ENCODE assay signal across 15 cellular contexts in genomic region chr21:39434950-39435349, GRCh38. TPM values are rescaled to one million over a fixed set of nuclear protein-coding genes. Genes with fewer than 3 reads are reported as not detected.
DNase-seq lines count a peak whose midpoint lies in the region; ATAC-seq and TF ChIP-seq lines count a peak whose summit lies in the region.
"Had no signal": no experiment of that assay in that cellular context is flagged by ENCODE, and none has a peak within 500 bp of the region (broad histone marks: within the 10 kb centered on the region; RNA-seq: fewer than 3 reads in every experiment).

No MANE protein-coding gene starts in this region.

- H3K27me3 Mint-ChIP-seq in T-helper 2 cell treated with Interferon-gamma antibody and Interleukin-4, amounts not matched to agents 5 μg/mL and 100 μg/mL, for 36 hours (ENCODE audit: low read depth) = peaks cover 19% of the 10 kb centered on the region

- H3K4me1 Mint-ChIP-seq in T-helper 2 cell treated with Interferon-gamma antibody and Interleukin-4, amounts not matched to agents 5 μg/mL and 100 μg/mL, for 36 hours (ENCODE audit: low read depth) = no peaks in the 10 kb centered on the region
- H3K4me1 Mint-ChIP-seq: CD4-positive, CD25-positive, alpha-beta regulatory T cell; IgD-negative memory B cell had no signal

- no peak overlapping the region for H3K9ac ChIP-seq in PC-3 (ENCODE audit: low read length)
- H3K9ac ChIP-seq: BLaER1 treated with 17β-estradiol and CSF1 and Interleukin-3, amounts not matched to agents 10 nM and 100 nM had no signal

- intact Hi-C loops in PC-3 (cut with micrococcal nuclease) = no loop called here
- intact Hi-C loops in Right ventricle myocardium superior (cut with DNase I) = no loop called here

- no peak overlapping the region for H3K27ac Mint-ChIP-seq in T-helper 2 cell treated with Interferon-gamma antibody and Interleukin-4, amounts not matched to agents 5 μg/mL and 100 μg/mL, for 36 hours
- H3K27ac Mint-ChIP-seq: CD4-positive, CD25-positive, alpha-beta regulatory T cell had no signal

- no peak overlapping the region for H3K27ac ChIP-seq in PC-3 (ENCODE audit: low read length)
- H3K27ac ChIP-seq: BLaER1 treated with 17β-estradiol and CSF1 and Interleukin-3, amounts not matched to agents 10 nM and 100 nM; HL-60 had no signal

- H3K4me1 ChIP-seq in PC-3 (ENCODE audit: insufficient read depth, low read length) = no peaks in the 10 kb centered on the region
- H3K4me1 ChIP-seq: BLaER1 treated with 17β-estradiol and CSF1 and Interleukin-3, amounts not matched to agents 10 nM and 100 nM had no signal

- no peaks in the 10 kb centered on the region for H3K9me3 ChIP-seq in PC-3 (ENCODE audit: low read length)
- H3K9me3 ChIP-seq: BLaER1 treated with 17β-estradiol and CSF1 and Interleukin-3, amounts not matched to agents 10 nM and 100 nM had no signal

- POLR2A ChIA-PET in PC-3 (lab: Charles Lee; ENCODE audit: unreplicated experiment) = no interaction called here

- ATAC-seq in PC-3 (peak; percentile 97), Right ventricle myocardium superior (ENCODE audit: poor library complexity) (no peak), GM21447 (IDR thresholded peaks at IDR 0.05; ENCODE audit: unreplicated experiment) (no peak)
- ATAC-seq: HCT116 had no signal

- no peaks in the 10 kb centered on the region for H3F3A ChIP-seq in PC-3 (ENCODE audit: low read length, unreplicated experiment)

- H3K9me3 Mint-ChIP-seq in T-helper 2 cell treated with Interferon-gamma antibody and Interleukin-4, amounts not matched to agents 5 μg/mL and 100 μg/mL, for 36 hours = no peaks in the 10 kb centered on the region
- H3K9me3 Mint-ChIP-seq: CD4-positive, CD25-positive, alpha-beta regulatory T cell had no signal

- no peak overlapping the region for H3K4me2 ChIP-seq in PC-3 (ENCODE audit: low read length)
- H3K4me2 ChIP-seq: BLaER1 treated with 17β-estradiol and CSF1 and Interleukin-3, amounts not matched to agents 10 nM and 100 nM had no signal

- H3K36me3 Mint-ChIP-seq in T-helper 2 cell treated with Interferon-gamma antibody and Interleukin-4, amounts not matched to agents 5 μg/mL and 100 μg/mL, for 36 hours (ENCODE audit: low read depth) = no peaks in the 10 kb centered on the region
- H3K36me3 Mint-ChIP-seq: CD4-positive, CD25-positive, alpha-beta regulatory T cell; IgD-negative memory B cell had no signal

- peak; percentile 4 for DNase-seq in AG10803 (ENCODE audit: low read depth)
- DNase-seq in HCEC 1CT = peak; percentile 15
- peak; percentile 28 for DNase-seq in PC-3
- peak; percentile 41 for DNase-seq in fibroblast of mammary gland (ENCODE audit: low read depth)
- no peak for DNase-seq in T-helper 2 cell treated with Interferon-gamma antibody and Interleukin-4, amounts not matched to agents 5 μg/mL and 100 μg/mL, for 36 hours (ENCODE audit: low spot score)
- DNase-seq in Right ventricle myocardium superior = no peak
- DNase-seq in ureter (ENCODE audit: low spot score) = no peak
- DNase-seq: 8988T; CD4-positive, CD25-positive, alpha-beta regulatory T cell; DMS53 had no signal

- H3K36me3 ChIP-seq in PC-3 (ENCODE audit: low read depth, low read length) = no peaks in the 10 kb centered on the region
- H3K36me3 ChIP-seq: BLaER1 treated with 17β-estradiol and CSF1 and Interleukin-3, amounts not matched to agents 10 nM and 100 nM had no signal

- BruUV-seq in PC-3 (replicated peaks; lab: Mats Ljungman, UMichigan) = no TSS peak

- no peak overlapping the region for H2AFZ ChIP-seq in PC-3 (ENCODE audit: low read length)

- H3K9me2 ChIP-seq in PC-3 (replicated peaks; ENCODE audit: low read length) = no peaks in the 10 kb centered on the region

- no peak overlapping the region for H3K4me3 ChIP-seq in AG10803 (ENCODE audit: low read length)
- no peak overlapping the region for H3K4me3 ChIP-seq in PC-3 (ENCODE audit: low read length)
- no peak overlapping the region for H3K4me3 ChIP-seq in fibroblast of mammary gland (ENCODE audit: control insufficient read depth, low read depth, low read length)
- H3K4me3 ChIP-seq: BLaER1 treated with 17β-estradiol and CSF1 and Interleukin-3, amounts not matched to agents 10 nM and 100 nM had no signal

- H4K20me1 ChIP-seq in PC-3 (ENCODE audit: low read length) = no peaks in the 10 kb centered on the region
- H4K20me1 ChIP-seq: BLaER1 treated with 17β-estradiol and CSF1 and Interleukin-3, amounts not matched to agents 10 nM and 100 nM had no signal

- no peak for TF ChIP-seq CTCF in AG10803 (conservative IDR thresholded peaks at IDR 0.05; ENCODE audit: low read length)
- no peak for TF ChIP-seq CTCF in PC-3 (conservative IDR thresholded peaks at IDR 0.05; ENCODE audit: low read depth, low read length)
- TF ChIP-seq CTCF in fibroblast of mammary gland (conservative IDR thresholded peaks at IDR 0.05; ENCODE audit: control insufficient read depth, insufficient read depth, low read depth, low read length) = no peak

- no peaks in the 10 kb centered on the region for H3K79me2 ChIP-seq in PC-3 (ENCODE audit: low read length)

- no peaks in the 10 kb centered on the region for H3K27me3 ChIP-seq in PC-3 (ENCODE audit: low read length)
- H3K27me3 ChIP-seq: BLaER1 treated with 17β-estradiol and CSF1 and Interleukin-3, amounts not matched to agents 10 nM and 100 nM had no signal

- H3K4me3 Mint-ChIP-seq in T-helper 2 cell treated with Interferon-gamma antibody and Interleukin-4, amounts not matched to agents 5 μg/mL and 100 μg/mL, for 36 hours = no peak overlapping the region
- H3K4me3 Mint-ChIP-seq: CD4-positive, CD25-positive, alpha-beta regulatory T cell; IgD-negative memory B cell had no signal

- CTCF ChIA-PET in PC-3 (lab: Charles Lee) = no interaction called here

RNA-seq across cellular contexts. Expression of gene LCA5L, which starts 10.6 kb away (rescaled TPM):
- 0.40 and 0.98 TPM in 2 replicates for total RNA-seq in PC-3 (2014; rRNA removed)
- 0.83 TPM for total RNA-seq in Right ventricle myocardium superior
- 3.0 TPM for total RNA-seq in ureter
- total RNA-seq: CD4-positive, CD25-positive, alpha-beta regulatory T cell had no signal

RNA-seq across cellular contexts. Expression of gene SH3BGR, which starts 16.8 kb away (rescaled TPM):
- total RNA-seq in PC-3 (2014; rRNA removed) (0.40 and 1.3 TPM in 2 replicates), Right ventricle myocardium superior (105 TPM), ureter (11.8 TPM)
- total RNA-seq: CD4-positive, CD25-positive, alpha-beta regulatory T cell had no signal

Comparison
In these comparisons a context has a peak if more than half of its experiments do, and no peak if none do; other contexts are left out.
1. DNase-seq: peak in AG10803 (single experiment), HCEC 1CT (single experiment), PC-3 (single experiment) and fibroblast of mammary gland (single experiment); none in T-helper 2 cell treated with Interferon-gamma antibody and Interleukin-4, amounts not matched to agents 5 μg/mL and 100 μg/mL, for 36 hours (single experiment), Right ventricle myocardium superior (single experiment) and ureter (single experiment).